ENCODE assay signal across 17 cellular contexts in genomic region chr1:9847269-9847668, GRCh38. TPM values are rescaled to one million over a fixed set of nuclear protein-coding genes. Genes with fewer than 3 reads are reported as not detected.
DNase-seq lines count a peak whose midpoint lies in the region; FAIRE-seq and TF ChIP-seq lines count a peak whose summit lies in the region.
"Had no signal": no experiment of that assay in that cellular context is flagged by ENCODE, and none has a peak within 500 bp of the region (broad histone marks: within the 10 kb centered on the region; RNA-seq: fewer than 3 reads in every experiment).

No MANE protein-coding gene starts in this region.

- CTCF ChIA-PET in HEK293 (lab: Yijun Ruan, JAX): interaction anchor here (0.9 to 1.7 kb wide), 3 partner anchors 18 to 122 kb away, joined by 3 to 8 read pairs (median 3); no protein-coding TSS in a partner anchor
- CTCF ChIA-PET in OCI-LY7 (lab: Charles Lee; ENCODE audit: unreplicated experiment): no interaction called here

- POLR2A ChIA-PET in HEK293 (lab: Yijun Ruan, JAX) (interaction anchor here (0.7 kb wide), 1 partner anchor 969 kb away, joined by 4 read pairs; the partner anchor contains the start of gene ENO1), OCI-LY7 (lab: Charles Lee) (interaction anchor here (0.6 to 2.2 kb wide), 5 partner anchors 11 to 68 kb away, joined by 3 to 22 read pairs (median 4); no protein-coding TSS in a partner anchor)

- intact Hi-C loops in OCI-LY7 (cut with micrococcal nuclease; ENCODE audit: unreplicated experiment): no loop called here

- no peak overlapping the region for H3K4me3 ChIP-seq in HEK293 (ENCODE audit: low read depth, low read length)
- H3K4me3 ChIP-seq in OCI-LY7 (ENCODE audit: low read depth, low read length, poor library complexity, severe bottlenecking): no peak overlapping the region

- peak; percentile 35 for FAIRE-seq in urothelium cell line (lab: Jason Lieb, UNC)
- FAIRE-seq: A204.1, D721Med, GM12892 had no signal

- TF ChIP-seq CTCF in HEK293 (tag by site-specific recombination; IDR thresholded peaks at IDR 0.05) (no peak), OCI-LY7 (conservative IDR thresholded peaks at IDR 0.05; ENCODE audit: low read length) (no peak), brain (conservative IDR thresholded peaks at IDR 0.05) (no peak), type B pancreatic cell (conservative IDR thresholded peaks at IDR 0.05) (no peak)

- H3K4me2 ChIP-seq in OCI-LY7 (ENCODE audit: low read length): 0 out of 2 replicates have a peak overlapping the region, but pooled peaks have one; percentile 82

- no TSS peak for BruUV-seq in OCI-LY7 (replicated peaks; lab: Mats Ljungman, UMichigan)

- H2AFZ ChIP-seq in OCI-LY7 (ENCODE audit: low read length): no peak overlapping the region

- H3K4me1 Mint-ChIP-seq in brain: peaks cover 47% of the 10 kb centered on the region
- peaks cover 23% of the 10 kb centered on the region for H3K4me1 Mint-ChIP-seq in type B pancreatic cell (ENCODE audit: unreplicated experiment)

- no peaks in the 10 kb centered on the region for H3K9me2 ChIP-seq in OCI-LY7 (ENCODE audit: insufficient read depth, low read length)

- DNase-seq in OCI-LY7 (ENCODE audit: low spot score): no peak
- DNase-seq in urothelium cell line (ENCODE audit: low spot score): no peak
- DNase-seq in HPDE6-E6E7 (ENCODE audit: extremely low spot score): no peak
- no peak for DNase-seq in type B pancreatic cell (ENCODE audit: extremely low spot score, unreplicated experiment)
- DNase-seq in NK-92 (lab: John Stamatoyannopoulos, UW; ENCODE audit: unreplicated experiment): no peak
- DNase-seq: CD4-positive, alpha-beta memory T cell; COR-L47; DMS153; DMS79 treated with DMSO at 0.1 percent for 48 hours; GDM1 had no signal

- H3K9me3 Mint-ChIP-seq in brain: no peaks in the 10 kb centered on the region
- no peaks in the 10 kb centered on the region for H3K9me3 Mint-ChIP-seq in type B pancreatic cell
- H3K9me3 Mint-ChIP-seq: CD4-positive, alpha-beta memory T cell had no signal

- H3K27ac Mint-ChIP-seq in brain (peak overlapping the region in 4 of 5 experiments; percentile 23 to 87 (median 58)), type B pancreatic cell (no peak overlapping the region)

- H3K79me2 ChIP-seq in OCI-LY7 (ENCODE audit: insufficient read depth, low read depth, low read length): peaks cover 13% of the 10 kb centered on the region; the same call in 1 of the 2 replicates

- H3K27me3 Mint-ChIP-seq in brain (no peaks in the 10 kb centered on the region), type B pancreatic cell (no peaks in the 10 kb centered on the region)
- H3K27me3 Mint-ChIP-seq: B cell; CD4-positive, alpha-beta memory T cell had no signal

- H3K9me3 ChIP-seq in HEK293 (ENCODE audit: control insufficient read depth, insufficient read depth, low read depth, low read length) (no peaks in the 10 kb centered on the region), OCI-LY7 (ENCODE audit: low read length) (no peaks in the 10 kb centered on the region)

- H3K4me1 ChIP-seq in HEK293 (ENCODE audit: control insufficient read depth, insufficient read depth, low read length) (peaks cover 7% of the 10 kb centered on the region; the same call in 1 of the 2 replicates), OCI-LY7 (ENCODE audit: insufficient read depth, low read length, poor library complexity, severe bottlenecking) (peaks cover 65% of the 10 kb centered on the region)

- H3K4me3 Mint-ChIP-seq in brain: no peak overlapping the region
- no peak overlapping the region for H3K4me3 Mint-ChIP-seq in type B pancreatic cell
- H3K4me3 Mint-ChIP-seq: B cell; CD4-positive, alpha-beta memory T cell had no signal

- H3K36me3 ChIP-seq in HEK293 (ENCODE audit: control insufficient read depth in 2 of 2, insufficient read depth in 1 of 2, low read length in 2 of 2) (no peaks in the 10 kb centered on the region), OCI-LY7 (ENCODE audit: insufficient read depth, low read length) (peaks cover 2% of the 10 kb centered on the region; the same call in 1 of the 2 replicates)

- H3K27ac ChIP-seq in HEK293 (ENCODE audit: extremely low read depth, low read depth, low read length) (no peak overlapping the region), OCI-LY7 (ENCODE audit: low read depth, low read length, poor library complexity, severe bottlenecking) (peak overlapping the region; percentile 98)
- H3K27ac ChIP-seq: HL-60 had no signal

- H3K36me3 Mint-ChIP-seq in brain (no peaks in the 10 kb centered on the region), type B pancreatic cell (no peaks in the 10 kb centered on the region)
- H3K36me3 Mint-ChIP-seq: CD4-positive, alpha-beta memory T cell had no signal

- H4K20me1 ChIP-seq in OCI-LY7 (ENCODE audit: insufficient read depth, low read length): no peaks in the 10 kb centered on the region

TF ChIP-seq in HEK293, 187 proteins besides CTCF, POLR2A, EP300 and RAD21:
- TF ChIP-seq ZNF580 (tag by site-specific recombination; IDR thresholded peaks at IDR 0.05) (peak; percentile 91), ZNF776 (tag by site-specific recombination; IDR thresholded peaks at IDR 0.05; ENCODE audit: borderline replicate concordance) (no peak)

RNA-seq across cellular contexts. Expression of gene CLSTN1, which starts 23.5 kb away (rescaled TPM):
- total RNA-seq in OCI-LY7 (2014; rRNA removed; shearing (Covaris generic)): 49.4 and 58.6 TPM in 2 replicates
- total RNA-seq in OCI-LY7 (2022) (124 and 141 TPM in 2 replicates), type B pancreatic cell (ENCODE audit: low replicate concordance) (112 and 136 TPM in 2 replicates)
- polyA plus RNA-seq in brain (ENCODE audit: insufficient read depth, low read depth, low replicate concordance): 416 TPM
